12 cellular contexts compared by ENCODE assay signal in genomic region chr13:30766957-30767603, GRCh38. TPM values are rescaled to one million over a fixed set of nuclear protein-coding genes. Genes with fewer than 3 reads are reported as not detected.
DNase-seq lines count a peak whose midpoint lies in the region; ATAC-seq and TF ChIP-seq lines count a peak whose summit lies in the region.
"Had no signal": no experiment of that assay in that cellular context is flagged by ENCODE, and none has a peak within 500 bp of the region (broad histone marks: within the 10 kb centered on the region; RNA-seq: fewer than 3 reads in every experiment).

No MANE protein-coding gene starts in this region.

- H3K36me3 Mint-ChIP-seq in Caco-2 (ENCODE audit: insufficient read depth, unreplicated experiment): no peaks in the 10 kb centered on the region
- H3K36me3 Mint-ChIP-seq in IgD-negative memory B cell: peaks cover 12% of the 10 kb centered on the region

- H3K27me3 ChIP-seq in Caco-2 (replicated peaks; ENCODE audit: control insufficient read depth, insufficient read depth, low read length) (no peaks in the 10 kb centered on the region), suprapubic skin (no peaks in the 10 kb centered on the region)
- H3K27me3 ChIP-seq: thyroid gland had no signal

- 74% methylated on average over 5 of the region's 5 CpGs for WGBS in suprapubic skin

- no peak for ATAC-seq in HG03280 (IDR thresholded peaks at IDR 0.05; ENCODE audit: unreplicated experiment)

- H3K4me3 ChIP-seq in Caco-2 (ENCODE audit: low read depth, low read length): no peak overlapping the region
- H3K4me3 ChIP-seq in suprapubic skin: no peak overlapping the region
- H3K4me3 ChIP-seq: thyroid gland had no signal

- BruUV-seq in Caco-2 (replicated peaks; lab: Mats Ljungman, UMichigan): no TSS peak

- no peaks in the 10 kb centered on the region for H3K36me3 ChIP-seq in Caco-2 (ENCODE audit: control insufficient read depth, insufficient read depth, low read length)
- no peaks in the 10 kb centered on the region for H3K36me3 ChIP-seq in suprapubic skin
- H3K36me3 ChIP-seq: thyroid gland had no signal

- H3K27me3 Mint-ChIP-seq in Caco-2 (ENCODE audit: insufficient read depth, unreplicated experiment) (no peaks in the 10 kb centered on the region), IgD-negative memory B cell (no peaks in the 10 kb centered on the region)

- peaks cover 22% of the 10 kb centered on the region for H3K4me1 ChIP-seq in Caco-2
- H3K4me1 ChIP-seq in suprapubic skin: no peaks in the 10 kb centered on the region
- H3K4me1 ChIP-seq: thyroid gland had no signal

- H3K27ac Mint-ChIP-seq in Caco-2 (ENCODE audit: unreplicated experiment): peak overlapping the region; percentile 81
- peak overlapping the region; percentile 3 to 88 (median 41) for H3K27ac Mint-ChIP-seq in IgD-negative memory B cell

- POLR2A ChIA-PET in Caco-2 (lab: Charles Lee): interaction anchor here (1.0 kb wide), 1 partner anchor 378 kb away, joined by 3 read pairs; no protein-coding TSS in a partner anchor

- H3K4me3 Mint-ChIP-seq in Caco-2 (ENCODE audit: unreplicated experiment) (peak overlapping the region; percentile 23), IgD-negative memory B cell (no peak overlapping the region)

- no peak for TF ChIP-seq POLR2A in suprapubic skin (IDR thresholded peaks at IDR 0.05)

- CTCF ChIA-PET in Caco-2 (lab: Charles Lee): interaction anchor here (0.8 kb wide), 2 partner anchors 20 to 27 kb away, joined by 3 read pairs; no protein-coding TSS in a partner anchor

- intact Hi-C loops in Caco-2 (cut with micrococcal nuclease; ENCODE audit: unreplicated experiment): loop anchor here (1.0 kb wide), 1 partner anchor 21 kb away; no protein-coding TSS in a partner anchor

- no peaks in the 10 kb centered on the region for H3K9me3 ChIP-seq in Caco-2
- H3K9me3 ChIP-seq in suprapubic skin: no peaks in the 10 kb centered on the region
- H3K9me3 ChIP-seq: thyroid gland had no signal

- H3K9me3 Mint-ChIP-seq in Caco-2 (ENCODE audit: unreplicated experiment): no peaks in the 10 kb centered on the region
- no peaks in the 10 kb centered on the region for H3K9me3 Mint-ChIP-seq in IgD-negative memory B cell

- DNase-seq in Caco-2 (peak; percentile 48 to 50), GM20000 (ENCODE audit: low spot score) (peak; percentile 44), germinal center (ENCODE audit: low spot score) (peak; percentile 35), mucosa of gallbladder (ENCODE audit: low spot score) (no peak), DMS 273 (lab: John Stamatoyannopoulos, UW; ENCODE audit: unreplicated experiment) (no peak), suprapubic skin (ENCODE audit: low spot score in 2 of 2) (no peak)
- DNase-seq: KBM-7, NCI-H526, thyroid gland had no signal

- no peak overlapping the region for H3K27ac ChIP-seq in suprapubic skin
- H3K27ac ChIP-seq: thyroid gland had no signal

- TF ChIP-seq EP300 in suprapubic skin (IDR thresholded peaks at IDR 0.05): no peak

- no peak for TF ChIP-seq CTCF in Caco-2 (IDR thresholded peaks at IDR 0.05; ENCODE audit: insufficient read depth in 1 of 2, low read depth in 1 of 2, low read length in 1 of 2, severe bottlenecking in 1 of 2, unreplicated experiment in 1 of 2)
- TF ChIP-seq CTCF in GM20000 (IDR thresholded peaks at IDR 0.05; ENCODE audit: extremely low read depth, missing control alignments): no peak
- no peak for TF ChIP-seq CTCF in suprapubic skin (IDR thresholded peaks at IDR 0.05)

- peaks cover 19% of the 10 kb centered on the region for H3K4me1 Mint-ChIP-seq in Caco-2 (ENCODE audit: low read depth, unreplicated experiment)
- H3K4me1 Mint-ChIP-seq in IgD-negative memory B cell: peaks cover 4 to 6% (median 5%) of the 10 kb centered on the region in 3 donors

RNA-seq across cellular contexts. Expression of gene ALOX5AP, which starts 31.7 kb away (rescaled TPM):
- 0.37 and 1.1 TPM in 2 replicates for total RNA-seq in Caco-2 (2022)
- 208 TPM for polyA plus RNA-seq in IgD-negative memory B cell
- total RNA-seq in mucosa of gallbladder: 50.3 TPM
- 10 to 100 TPM in 1 of 4 donors, 1 to 10 TPM in 3; 5.1 to 13.2 (median 6.7) TPM for total RNA-seq in suprapubic skin
- total RNA-seq: myocyte had no signal

Comparison
In these comparisons a context has a peak if more than half of its experiments do, and no peak if none do; other contexts are left out.
1. DNase-seq: peak in Caco-2 (2 of 2), GM20000 (single experiment) and germinal center (single experiment); none in mucosa of gallbladder (single experiment), DMS 273 (single experiment) and suprapubic skin (0 of 2).